Comparison of ENCODE assay signal across 17 cellular contexts in genomic region chr5:90134381-90134780, GRCh38.
"Had no signal": no experiment of that assay in that cellular context is flagged by ENCODE, and none has a peak within 500 bp of the region (broad histone marks: within the 10 kb centered on the region; RNA-seq: fewer than 3 reads in every experiment).

No MANE protein-coding gene starts in this region.

- DNase-seq: activated CD4-positive, alpha-beta T cell treated with anti-CD3 and anti-CD28 coated beads, Interleukin-2, amount 10 ng/mL, durations not matched to agents 24 days and 14 days; activated CD8-positive, alpha-beta T cell treated with anti-CD3 and anti-CD28 coated beads, Interleukin-2, amount 10 ng/mL, durations not matched to agents 7 days and 5 days; activated naive CD4-positive, alpha-beta T cell treated with anti-CD3 and anti-CD28 coated beads for 36 hours; activated T-cell treated with anti-CD3 and anti-CD28 coated beads, Interleukin-2, amount 50 U/mL, for 24 hours; mammary epithelial cell; naive B cell; stimulated activated naive B cell treated with anti-CD40 and anti-IgM and Interleukin-4, amounts not matched to agents 10 μg/mL and 1 μg/mL and 100 μg/mL, for 72 hours; thyroid gland had no signal

- H3K27ac ChIP-seq: left lung, ovary, psoas muscle, right lobe of liver, thyroid gland had no signal

- H3K4me1 ChIP-seq: left lung, right lobe of liver, thyroid gland had no signal

- H3K27me3 ChIP-seq: left lung, ovary, right lobe of liver, thyroid gland had no signal

- H3K27ac Mint-ChIP-seq: activated CD4-positive, alpha-beta T cell treated with anti-CD3 and anti-CD28 coated beads, Interleukin-2, amount 10 ng/mL, durations not matched to agents 24 days and 14 days; activated CD8-positive, alpha-beta T cell treated with anti-CD3 and anti-CD28 coated beads, Interleukin-2, amount 10 ng/mL, durations not matched to agents 7 days and 5 days; activated naive CD4-positive, alpha-beta T cell treated with anti-CD3 and anti-CD28 coated beads for 36 hours; activated T-cell treated with anti-CD3 and anti-CD28 coated beads, Interleukin-2, amount 50 U/mL, for 24 hours; stimulated activated naive B cell treated with anti-CD40 and anti-IgM and Interleukin-4, amounts not matched to agents 10 μg/mL and 1 μg/mL and 100 μg/mL, for 72 hours; T-helper 1 cell treated with Interleukin-12 subunit alpha and Interleukin-12 subunit beta and Interleukin-4 antibody, amounts not matched to agents 30 μg/mL and 1 μg/mL, for 36 hours had no signal

- H3K9me3 ChIP-seq: left lung, ovary, psoas muscle, right lobe of liver, thyroid gland had no signal

- H3K4me3 Mint-ChIP-seq: activated CD4-positive, alpha-beta T cell treated with anti-CD3 and anti-CD28 coated beads, Interleukin-2, amount 10 ng/mL, durations not matched to agents 24 days and 14 days; activated CD8-positive, alpha-beta T cell treated with anti-CD3 and anti-CD28 coated beads, Interleukin-2, amount 10 ng/mL, durations not matched to agents 7 days and 5 days; activated naive CD4-positive, alpha-beta T cell treated with anti-CD3 and anti-CD28 coated beads for 36 hours; activated T-cell treated with anti-CD3 and anti-CD28 coated beads, Interleukin-2, amount 50 U/mL, for 24 hours; naive B cell; neural crest cell; stimulated activated naive B cell treated with anti-CD40 and anti-IgM and Interleukin-4, amounts not matched to agents 10 μg/mL and 1 μg/mL and 100 μg/mL, for 72 hours; T-helper 1 cell treated with Interleukin-12 subunit alpha and Interleukin-12 subunit beta and Interleukin-4 antibody, amounts not matched to agents 30 μg/mL and 1 μg/mL, for 36 hours had no signal

- H3K27me3 Mint-ChIP-seq: activated CD4-positive, alpha-beta T cell treated with anti-CD3 and anti-CD28 coated beads, Interleukin-2, amount 10 ng/mL, durations not matched to agents 24 days and 14 days; activated T-cell treated with anti-CD3 and anti-CD28 coated beads, Interleukin-2, amount 50 U/mL, for 24 hours had no signal

- H3K9me3 Mint-ChIP-seq: activated CD4-positive, alpha-beta T cell treated with anti-CD3 and anti-CD28 coated beads, Interleukin-2, amount 10 ng/mL, durations not matched to agents 24 days and 14 days; activated naive CD4-positive, alpha-beta T cell treated with anti-CD3 and anti-CD28 coated beads for 36 hours; activated T-cell treated with anti-CD3 and anti-CD28 coated beads, Interleukin-2, amount 50 U/mL, for 24 hours; neural crest cell; stimulated activated naive B cell treated with anti-CD40 and anti-IgM and Interleukin-4, amounts not matched to agents 10 μg/mL and 1 μg/mL and 100 μg/mL, for 72 hours; T-helper 1 cell treated with Interleukin-12 subunit alpha and Interleukin-12 subunit beta and Interleukin-4 antibody, amounts not matched to agents 30 μg/mL and 1 μg/mL, for 36 hours had no signal

- H3K4me3 ChIP-seq: left lung, ovary, psoas muscle, right lobe of liver, thyroid gland had no signal

- H3K4me1 Mint-ChIP-seq: activated CD4-positive, alpha-beta T cell treated with anti-CD3 and anti-CD28 coated beads, Interleukin-2, amount 10 ng/mL, durations not matched to agents 24 days and 14 days had no signal

- FAIRE-seq: bronchial epithelial cell, frontal cortex, urothelium cell line had no signal

- H3K36me3 Mint-ChIP-seq: naive B cell; stimulated activated naive B cell treated with anti-CD40 and anti-IgM and Interleukin-4, amounts not matched to agents 10 μg/mL and 1 μg/mL and 100 μg/mL, for 72 hours had no signal

- H3K36me3 ChIP-seq: left lung, ovary, right lobe of liver, thyroid gland had no signal
